In the genomic region with DNA sequence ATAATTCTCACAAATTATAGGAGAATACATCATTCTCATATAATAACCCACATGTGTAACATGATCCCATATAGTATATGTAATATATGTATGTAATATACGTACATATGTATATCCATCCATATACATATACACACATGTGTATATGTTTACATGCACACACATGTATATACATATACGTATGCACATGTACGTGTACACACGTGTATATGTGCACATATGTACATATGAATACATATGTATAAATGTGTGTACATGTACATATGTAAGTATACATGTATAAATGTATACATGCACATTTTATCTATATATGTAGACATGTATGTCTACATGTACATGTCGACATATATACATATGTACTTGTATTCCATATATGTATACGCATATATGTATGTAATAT, we compare ENCODE assay signal across 8 cellular contexts.
"Had no signal": no experiment of that assay in that cellular context is flagged by ENCODE, and none has a peak within 500 bp of the region (broad histone marks: within the 10 kb centered on the region; RNA-seq: fewer than 3 reads in every experiment).

No MANE protein-coding gene starts in this region.

- H3K4me3 ChIP-seq: GM12878 had no signal

- ATAC-seq: GM12878 had no signal

- FAIRE-seq: G401.6, GM12878, GM12891, GM12892, GM18507, GM19239 had no signal

- DNase-seq: GDM1, GF-D8 had no signal
